Comparison of ENCODE assay signal across 23 cellular contexts in genomic region chr20:10137533-10137932, GRCh38.
"Had no signal": no experiment of that assay in that cellular context is flagged by ENCODE, and none has a peak within 500 bp of the region (broad histone marks: within the 10 kb centered on the region; RNA-seq: fewer than 3 reads in every experiment).

No MANE protein-coding gene starts in this region.

- H3K27ac ChIP-seq: adrenal gland, colonic mucosa, esophagus squamous epithelium, pancreas, thoracic aorta, upper lobe of left lung had no signal

- H3K4me3 ChIP-seq: adrenal gland, colonic mucosa, esophagus squamous epithelium, mucosa of descending colon, pancreas, thoracic aorta, upper lobe of left lung had no signal

- H3K4me1 ChIP-seq: adrenal gland, colonic mucosa, esophagus squamous epithelium, pancreas, upper lobe of left lung had no signal

- H3K9me3 ChIP-seq: adrenal gland, colonic mucosa, esophagus squamous epithelium, mucosa of descending colon, pancreas, thoracic aorta, upper lobe of left lung had no signal

- H3K27me3 ChIP-seq: adrenal gland, colonic mucosa, esophagus squamous epithelium, pancreas, upper lobe of left lung had no signal

- ATAC-seq: activated CD4-positive, alpha-beta T cell treated with anti-CD3 and anti-CD28 coated beads for 36 hours; activated naive CD4-positive, alpha-beta T cell treated with anti-CD3 and anti-CD28 coated beads, Interleukin-2, amount 50 U/mL, for 72 hours; activated T-helper 17 cell treated with anti-CD3 and anti-CD28 coated beads, Interleukin-2, amount 50 U/mL, for 72 hours; mucosa of descending colon; pancreas; T-helper 17 cell had no signal

- DNase-seq: activated B cell treated with CpG ODN at 0.5 μM for 24 hours; activated CD4-positive, alpha-beta T cell treated with anti-CD3 and anti-CD28 coated beads for 36 hours; activated CD4-positive, alpha-beta T cell treated with anti-CD3 and anti-CD28 coated beads, Interleukin-2, amount 50 U/mL, for 4 hours; activated CD8-positive, alpha-beta memory T cell treated with anti-CD3 and anti-CD28 coated beads for 24 hours; activated CD8-positive, alpha-beta memory T cell treated with anti-CD3 and anti-CD28 coated beads, Interleukin-2, amount 50 U/mL, for 4 hours; activated T-cell treated with anti-CD3 and anti-CD28 coated beads, Interleukin-2, amount 50 U/mL, for 24 hours; colonic mucosa; esophagus squamous epithelium; immature natural killer cell; kidney glomerular epithelial cell; mesenchymal stem cell; mucosa of descending colon; nephron progenitor cell; pancreas; stimulated activated CD4-positive, alpha-beta T cell treated with anti-CD3 and anti-CD28 coated beads, Interleukin-2, amount 100 ng/mL, for 48 hours; stimulated activated naive CD4-positive, alpha-beta T cell; SW 1271; T-helper 17 cell; upper lobe of left lung had no signal

- H3K36me3 ChIP-seq: adrenal gland, colonic mucosa, esophagus squamous epithelium, pancreas, thoracic aorta, upper lobe of left lung had no signal
